ENCODE assay signal across 10 cellular contexts in the genomic region with DNA sequence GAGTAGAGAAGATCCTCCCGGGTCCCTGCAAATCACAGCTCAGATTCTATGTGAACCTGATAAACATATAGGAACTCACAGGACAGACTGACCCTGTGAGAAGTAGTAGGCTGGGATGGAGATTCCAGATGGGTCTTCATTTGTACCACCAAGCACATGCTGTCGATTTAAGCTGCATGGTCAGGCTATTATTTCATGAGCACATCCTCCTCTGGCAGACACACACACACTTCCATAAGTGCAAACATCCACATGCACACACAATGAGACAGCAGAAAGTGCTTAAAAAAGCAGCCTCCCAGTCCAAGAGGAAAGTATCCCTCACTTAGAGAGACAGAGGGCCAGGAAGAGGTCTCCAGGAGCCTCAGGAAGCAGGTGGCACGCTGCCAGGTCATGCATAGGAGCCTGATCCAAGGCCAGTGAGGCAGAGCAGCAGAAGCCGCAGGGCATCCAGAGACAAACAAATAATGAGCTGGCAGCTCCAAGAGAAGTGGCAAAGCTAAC.
A peak's percentile ranks its signal among the peaks of the same experiment; 100 is the strongest.
DNase-seq lines count a peak whose midpoint lies in the region; ATAC-seq and TF ChIP-seq lines count a peak whose summit lies in the region.
"Had no signal": no experiment of that assay in that cellular context is flagged by ENCODE, and none has a peak within 500 bp of the region (broad histone marks: within the 10 kb centered on the region; RNA-seq: fewer than 3 reads in every experiment).

No MANE protein-coding gene starts in this region.

- POLR2A ChIA-PET in HEK293T (lab: Yijun Ruan, JAX), result no interaction called here
- POLR2A ChIA-PET in CD8-positive, alpha-beta T cell (lab: Charles Lee), result no interaction called here

- H3K36me3 ChIP-seq in esophagus squamous epithelium (no peaks in the 10 kb centered on the region), transverse colon (no peaks in the 10 kb centered on the region)
- no peaks in the 10 kb centered on the region for H3K36me3 ChIP-seq in CD8-positive, alpha-beta T cell (ENCODE audit: insufficient read depth, low read length)

- H3K9me3 ChIP-seq in esophagus squamous epithelium (no peaks in the 10 kb centered on the region), transverse colon (no peaks in the 10 kb centered on the region)
- no peaks in the 10 kb centered on the region for H3K9me3 ChIP-seq in CD8-positive, alpha-beta T cell (ENCODE audit: low read length)

- no peak for ATAC-seq in CD8-positive, alpha-beta T cell

- H3K4me1 ChIP-seq in esophagus squamous epithelium (peaks cover 9 to 56% (median 30%) of the 10 kb centered on the region in 3 donors), transverse colon (peaks cover 0 to 3% (median 0%) of the 10 kb centered on the region in 4 donors)
- no peaks in the 10 kb centered on the region for H3K4me1 ChIP-seq in CD8-positive, alpha-beta T cell (ENCODE audit: insufficient read depth, low read length)

- in situ Hi-C loops in transverse colon (cut with MboI; ENCODE audit: low pct_ligation_motif_present in 1 of 4, low pct_unique_long_range_greater_than_20kb in 1 of 4, low sequenced_read_pairs in 3 of 4), result no loop called here

- no peak for TF ChIP-seq POLR2A in esophagus squamous epithelium (IDR thresholded peaks at IDR 0.05)
- no peak for TF ChIP-seq POLR2A in transverse colon (IDR thresholded peaks at IDR 0.05)

- H3K4me3 Mint-ChIP-seq in CD8-positive, alpha-beta T cell, result no peak overlapping the region
- H3K4me3 Mint-ChIP-seq: type B pancreatic cell had no signal

- H3K27ac ChIP-seq in esophagus squamous epithelium (peak overlapping the region; percentile 45 to 82 (median 63)), transverse colon (no peak overlapping the region)
- no peak overlapping the region for H3K27ac ChIP-seq in CD8-positive, alpha-beta T cell (ENCODE audit: low read depth, low read length)

- no peak overlapping the region for H3K27ac Mint-ChIP-seq in CD8-positive, alpha-beta T cell
- H3K27ac Mint-ChIP-seq: type B pancreatic cell had no signal

- H3K4me3 ChIP-seq in esophagus squamous epithelium (no peak overlapping the region), transverse colon (no peak overlapping the region)
- H3K4me3 ChIP-seq in CD8-positive, alpha-beta T cell (ENCODE audit: low read depth, low read length), result no peak overlapping the region

- CTCF ChIA-PET in HEK293T (lab: Yijun Ruan, JAX), result no interaction called here
- CTCF ChIA-PET in CD8-positive, alpha-beta T cell (lab: Charles Lee), result interaction anchor here (0.7 kb wide), 1 partner anchor 1563 kb away, joined by 3 read pairs; no protein-coding TSS in a partner anchor

- no peak for TF ChIP-seq EP300 in transverse colon (IDR thresholded peaks at IDR 0.05; ENCODE audit: low read depth)

- no peak for TF ChIP-seq CTCF in esophagus squamous epithelium (IDR thresholded peaks at IDR 0.05)
- TF ChIP-seq CTCF in transverse colon (IDR thresholded peaks at IDR 0.05), result no peak
- no peak for TF ChIP-seq CTCF in CD8-positive, alpha-beta T cell (IDR thresholded peaks at IDR 0.05)

- no peaks in the 10 kb centered on the region for H3K36me3 Mint-ChIP-seq in CD8-positive, alpha-beta T cell
- H3K36me3 Mint-ChIP-seq: type B pancreatic cell had no signal

- no peaks in the 10 kb centered on the region for H3K27me3 ChIP-seq in esophagus squamous epithelium
- H3K27me3 ChIP-seq in transverse colon, result no peaks in the 10 kb centered on the region
- H3K27me3 ChIP-seq in CD8-positive, alpha-beta T cell (ENCODE audit: insufficient read depth, low read length), result no peaks in the 10 kb centered on the region

- H3K27me3 Mint-ChIP-seq in CD8-positive, alpha-beta T cell (ENCODE audit: low read depth), result peaks cover 12% of the 10 kb centered on the region

- intact Hi-C loops in esophagus squamous epithelium (cut with DNase I) (no loop called here), transverse colon (cut with DNase I; ENCODE audit: low total_unique reads) (no loop called here)
- intact Hi-C loops in CD8-positive, alpha-beta T cell (cut with DNase I, micrococcal nuclease), result no loop called here

- H3K4me1 Mint-ChIP-seq in CD8-positive, alpha-beta T cell (ENCODE audit: low read depth), result no peaks in the 10 kb centered on the region

- DNase-seq in SIG-M5 treated with dmso at 0.1 percent for 504 hours (lab: John Stamatoyannopoulos, UW; ENCODE audit: unreplicated experiment) (peak; percentile 8), SIG-M5 (lab: John Stamatoyannopoulos, UW) (no peak), NCI-H526 (lab: John Stamatoyannopoulos, UW) (peak; percentile 72 to 82), esophagus squamous epithelium (lab: John Stamatoyannopoulos, UW) (no peak), transverse colon (peak; percentile 13), HEK293T (ENCODE audit: extremely low spot score) (no peak), NCI-H1930 (lab: John Stamatoyannopoulos, UW) (no peak)
- DNase-seq in CD8-positive, alpha-beta T cell, result no peak
- DNase-seq: T-helper 2 cell had no signal

- no peaks in the 10 kb centered on the region for H3K9me3 Mint-ChIP-seq in CD8-positive, alpha-beta T cell

- WGBS in esophagus squamous epithelium, 2 donors, result 25 to 54% methylated on average over 4 of the region's 4 CpGs
- 67 to 70% methylated on average over 2 to 4 of the region's 4 CpGs for WGBS in transverse colon (ENCODE audit: low coverage in 1 of 2), 2 donors

TF ChIP-seq in HEK293T, 16 proteins besides CTCF, POLR2A, EP300 and RAD21:
- TF ChIP-seq FOXM1 (IDR thresholded peaks at IDR 0.05; ENCODE audit: borderline replicate concordance) (no peak), SP1 (IDR thresholded peaks at IDR 0.05) (no peak), BHLHE40 (IDR thresholded peaks at IDR 0.05; ENCODE audit: borderline replicate concordance) (no peak), NFRKB (IDR thresholded peaks at IDR 0.05) (no peak), SUZ12 (IDR thresholded peaks at IDR 0.05) (no peak), ELF4 (IDR thresholded peaks at IDR 0.05) (no peak), L3MBTL2 (conservative IDR thresholded peaks at IDR 0.05) (no peak), HDGF (IDR thresholded peaks at IDR 0.05; ENCODE audit: borderline replicate concordance) (no peak), CTBP1 (IDR thresholded peaks at IDR 0.05; ENCODE audit: borderline replicate concordance) (no peak), TARDBP (IDR thresholded peaks at IDR 0.05) (no peak), LEF1 (IDR thresholded peaks at IDR 0.05; ENCODE audit: borderline replicate concordance) (no peak), ZNF384 (IDR thresholded peaks at IDR 0.05) (no peak)

Comparison
In these comparisons a context has a peak if more than half of its experiments do, and no peak if none do; other contexts are left out.
1. DNase-seq: peak in SIG-M5 treated with dmso at 0.1 percent for 504 hours (single experiment), NCI-H526 (2 of 2) and transverse colon (single experiment); none in SIG-M5 (single experiment), esophagus squamous epithelium (single experiment), HEK293T (single experiment), NCI-H1930 (0 of 2) and CD8-positive, alpha-beta T cell (0 of 7).
2. H3K27ac ChIP-seq: peak in esophagus squamous epithelium (4 of 4); none in transverse colon (0 of 4) and CD8-positive, alpha-beta T cell (single experiment).